11 cellular contexts compared by ENCODE assay signal in the genomic region with DNA sequence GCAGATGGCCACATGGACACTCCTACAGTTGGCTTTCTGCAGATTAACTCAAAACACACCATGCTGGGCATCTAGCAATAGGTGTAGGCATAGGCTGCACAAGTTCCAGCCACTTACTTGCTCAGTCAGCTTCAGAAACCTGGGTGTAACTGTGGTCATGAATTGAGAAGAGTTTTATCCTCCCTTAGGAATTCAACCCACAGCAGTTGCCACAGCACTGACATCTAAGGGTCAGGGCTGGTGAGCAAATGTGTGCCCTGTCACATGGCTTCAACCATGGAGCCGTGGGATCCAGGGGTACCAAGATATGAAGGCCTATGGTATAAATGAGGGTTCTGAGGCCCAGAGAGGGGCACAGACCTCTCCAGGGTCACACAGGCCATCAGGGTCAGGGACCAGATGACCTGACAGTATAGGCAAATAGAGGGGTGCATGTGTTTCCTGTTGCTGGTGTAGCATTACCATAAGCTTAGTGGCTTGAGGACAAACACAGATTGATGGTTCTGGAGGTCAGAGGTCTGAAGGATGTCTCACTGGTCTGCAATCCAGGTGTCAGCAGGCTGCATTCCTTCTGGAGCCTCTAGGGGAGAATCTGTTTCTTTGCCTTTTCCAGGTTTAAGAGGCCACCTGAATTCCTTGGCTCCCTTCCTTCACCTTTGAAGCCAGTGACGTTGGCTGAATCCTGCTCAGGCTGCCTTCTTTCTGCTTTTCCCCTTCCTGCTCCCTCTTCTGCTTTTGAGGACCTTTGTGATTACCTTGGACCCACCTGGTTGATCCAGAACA.
DNase-seq lines count a peak whose midpoint lies in the region; ATAC-seq lines count a peak whose summit lies in the region.
"Had no signal": no experiment of that assay in that cellular context is flagged by ENCODE, and none has a peak within 500 bp of the region (broad histone marks: within the 10 kb centered on the region; RNA-seq: fewer than 3 reads in every experiment).

No MANE protein-coding gene starts in this region.

- no peak overlapping the region for H3K27ac Mint-ChIP-seq in stimulated activated naive B cell treated with anti-CD40 and anti-IgM and Interleukin-4, amounts not matched to agents 10 μg/mL and 1 μg/mL and 100 μg/mL, for 72 hours

- DNase-seq in hepatic stellate cell (ENCODE audit: low spot score): peak; percentile 35
- DNase-seq in stimulated activated naive B cell treated with anti-CD40 and anti-IgM and Interleukin-4, amounts not matched to agents 10 μg/mL and 1 μg/mL and 100 μg/mL, for 72 hours: no peak
- DNase-seq in stimulated activated naive CD4-positive, alpha-beta T cell (lab: John Stamatoyannopoulos, UW): no peak
- no peak for DNase-seq in activated CD8-positive, alpha-beta memory T cell treated with anti-CD3 and anti-CD28 coated beads for 24 hours
- no peak for DNase-seq in cerebellar cortex (ENCODE audit: low spot score)
- DNase-seq: aorta, KBM-7, NCI-H446, SK-N-SH had no signal

- no peaks in the 10 kb centered on the region for H3K36me3 Mint-ChIP-seq in stimulated activated naive B cell treated with anti-CD40 and anti-IgM and Interleukin-4, amounts not matched to agents 10 μg/mL and 1 μg/mL and 100 μg/mL, for 72 hours

- ATAC-seq in GM18511 (IDR thresholded peaks at IDR 0.05; ENCODE audit: unreplicated experiment) (peak; percentile 18), HG03354 (IDR thresholded peaks at IDR 0.05; ENCODE audit: poor library complexity, severe bottlenecking, unreplicated experiment) (peak; percentile 14)
- peak; percentile 25 to 38 for ATAC-seq in stimulated activated naive B cell treated with anti-CD40 and anti-IgM and Interleukin-4, amounts not matched to agents 10 μg/mL and 1 μg/mL and 100 μg/mL, for 72 hours (replicated peaks)

- H3K9me3 Mint-ChIP-seq in stimulated activated naive B cell treated with anti-CD40 and anti-IgM and Interleukin-4, amounts not matched to agents 10 μg/mL and 1 μg/mL and 100 μg/mL, for 72 hours: no peaks in the 10 kb centered on the region

- no peaks in the 10 kb centered on the region for H3K27me3 Mint-ChIP-seq in stimulated activated naive B cell treated with anti-CD40 and anti-IgM and Interleukin-4, amounts not matched to agents 10 μg/mL and 1 μg/mL and 100 μg/mL, for 72 hours

- H3K4me3 Mint-ChIP-seq in stimulated activated naive B cell treated with anti-CD40 and anti-IgM and Interleukin-4, amounts not matched to agents 10 μg/mL and 1 μg/mL and 100 μg/mL, for 72 hours: no peak overlapping the region

- peaks cover 13 to 34% of the 10 kb centered on the region in 2 donors for H3K4me1 Mint-ChIP-seq in stimulated activated naive B cell treated with anti-CD40 and anti-IgM and Interleukin-4, amounts not matched to agents 10 μg/mL and 1 μg/mL and 100 μg/mL, for 72 hours
